1 cellular context compared by ENCODE assay signal in genomic region chr11:104658177-104658576, GRCh38.
TF ChIP-seq lines count a peak whose summit lies in the region.

No MANE protein-coding gene starts in this region.

TF ChIP-seq in GM23338, 12 proteins besides CTCF, POLR2A, EP300 and RAD21 (continued from another document):
- no peak for TF ChIP-seq REST (IDR thresholded peaks at IDR 0.05; ENCODE audit: unreplicated experiment)
- TF ChIP-seq JUNB (IDR thresholded peaks at IDR 0.05; ENCODE audit: unreplicated experiment): no peak
